ENCODE assay signal across 1 cellular context in the genomic region with DNA sequence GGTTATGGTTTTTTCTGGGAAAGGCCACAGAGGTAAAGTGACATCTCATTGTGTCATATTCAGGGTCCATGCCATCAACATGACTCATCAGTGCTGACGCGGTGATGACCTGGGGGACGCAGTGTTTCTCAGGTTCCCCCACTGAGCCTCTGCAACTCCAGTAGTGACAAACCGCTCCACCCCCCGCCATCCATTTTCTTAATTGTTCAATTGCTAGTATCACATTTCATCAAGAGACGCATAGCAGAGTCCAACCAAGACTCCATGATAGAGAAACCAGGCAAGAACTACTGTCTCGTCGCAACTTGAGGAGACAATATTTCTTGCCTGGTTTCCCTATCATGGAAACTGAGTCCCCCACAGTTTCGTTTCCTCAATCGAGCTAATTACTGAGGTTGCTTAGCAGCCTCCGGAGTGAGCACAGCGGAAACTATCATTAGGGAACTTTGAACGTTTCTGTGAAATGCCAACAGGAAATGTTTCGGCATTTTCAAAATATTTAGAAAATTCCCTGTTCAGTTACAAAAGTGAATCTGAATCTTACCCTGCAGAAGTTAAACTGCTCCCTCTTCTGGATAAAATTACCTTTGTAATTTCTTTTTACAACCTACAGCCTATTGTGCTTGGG.
A peak's percentile ranks its signal among the peaks of the same experiment; 100 is the strongest.
TF ChIP-seq lines count a peak whose summit lies in the region.

No MANE protein-coding gene starts in this region.

TF ChIP-seq in HEK293, 187 proteins besides CTCF, POLR2A, EP300 and RAD21 (continued from another document and continues in another):
- TF ChIP-seq, protein P1, sequence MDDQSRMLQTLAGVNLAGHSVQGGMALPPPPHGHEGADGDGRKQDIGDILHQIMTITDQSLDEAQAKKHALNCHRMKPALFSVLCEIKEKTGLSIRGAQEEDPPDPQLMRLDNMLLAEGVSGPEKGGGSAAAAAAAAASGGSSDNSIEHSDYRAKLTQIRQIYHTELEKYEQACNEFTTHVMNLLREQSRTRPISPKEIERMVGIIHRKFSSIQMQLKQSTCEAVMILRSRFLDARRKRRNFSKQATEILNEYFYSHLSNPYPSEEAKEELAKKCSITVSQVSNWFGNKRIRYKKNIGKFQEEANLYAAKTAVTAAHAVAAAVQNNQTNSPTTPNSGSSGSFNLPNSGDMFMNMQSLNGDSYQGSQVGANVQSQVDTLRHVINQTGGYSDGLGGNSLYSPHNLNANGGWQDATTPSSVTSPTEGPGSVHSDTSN (CRISPR knock-in tag; IDR thresholded peaks at IDR 0.05) = no peak
- TF ChIP-seq, protein P2, sequence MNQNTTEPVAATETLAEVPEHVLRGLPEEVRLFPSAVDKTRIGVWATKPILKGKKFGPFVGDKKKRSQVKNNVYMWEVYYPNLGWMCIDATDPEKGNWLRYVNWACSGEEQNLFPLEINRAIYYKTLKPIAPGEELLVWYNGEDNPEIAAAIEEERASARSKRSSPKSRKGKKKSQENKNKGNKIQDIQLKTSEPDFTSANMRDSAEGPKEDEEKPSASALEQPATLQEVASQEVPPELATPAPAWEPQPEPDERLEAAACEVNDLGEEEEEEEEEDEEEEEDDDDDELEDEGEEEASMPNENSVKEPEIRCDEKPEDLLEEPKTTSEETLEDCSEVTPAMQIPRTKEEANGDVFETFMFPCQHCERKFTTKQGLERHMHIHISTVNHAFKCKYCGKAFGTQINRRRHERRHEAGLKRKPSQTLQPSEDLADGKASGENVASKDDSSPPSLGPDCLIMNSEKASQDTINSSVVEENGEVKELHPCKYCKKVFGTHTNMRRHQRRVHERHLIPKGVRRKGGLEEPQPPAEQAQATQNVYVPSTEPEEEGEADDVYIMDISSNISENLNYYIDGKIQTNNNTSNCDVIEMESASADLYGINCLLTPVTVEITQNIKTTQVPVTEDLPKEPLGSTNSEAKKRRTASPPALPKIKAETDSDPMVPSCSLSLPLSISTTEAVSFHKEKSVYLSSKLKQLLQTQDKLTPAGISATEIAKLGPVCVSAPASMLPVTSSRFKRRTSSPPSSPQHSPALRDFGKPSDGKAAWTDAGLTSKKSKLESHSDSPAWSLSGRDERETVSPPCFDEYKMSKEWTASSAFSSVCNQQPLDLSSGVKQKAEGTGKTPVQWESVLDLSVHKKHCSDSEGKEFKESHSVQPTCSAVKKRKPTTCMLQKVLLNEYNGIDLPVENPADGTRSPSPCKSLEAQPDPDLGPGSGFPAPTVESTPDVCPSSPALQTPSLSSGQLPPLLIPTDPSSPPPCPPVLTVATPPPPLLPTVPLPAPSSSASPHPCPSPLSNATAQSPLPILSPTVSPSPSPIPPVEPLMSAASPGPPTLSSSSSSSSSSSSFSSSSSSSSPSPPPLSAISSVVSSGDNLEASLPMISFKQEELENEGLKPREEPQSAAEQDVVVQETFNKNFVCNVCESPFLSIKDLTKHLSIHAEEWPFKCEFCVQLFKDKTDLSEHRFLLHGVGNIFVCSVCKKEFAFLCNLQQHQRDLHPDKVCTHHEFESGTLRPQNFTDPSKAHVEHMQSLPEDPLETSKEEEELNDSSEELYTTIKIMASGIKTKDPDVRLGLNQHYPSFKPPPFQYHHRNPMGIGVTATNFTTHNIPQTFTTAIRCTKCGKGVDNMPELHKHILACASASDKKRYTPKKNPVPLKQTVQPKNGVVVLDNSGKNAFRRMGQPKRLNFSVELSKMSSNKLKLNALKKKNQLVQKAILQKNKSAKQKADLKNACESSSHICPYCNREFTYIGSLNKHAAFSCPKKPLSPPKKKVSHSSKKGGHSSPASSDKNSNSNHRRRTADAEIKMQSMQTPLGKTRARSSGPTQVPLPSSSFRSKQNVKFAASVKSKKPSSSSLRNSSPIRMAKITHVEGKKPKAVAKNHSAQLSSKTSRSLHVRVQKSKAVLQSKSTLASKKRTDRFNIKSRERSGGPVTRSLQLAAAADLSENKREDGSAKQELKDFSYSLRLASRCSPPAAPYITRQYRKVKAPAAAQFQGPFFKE (tag by site-specific recombination; IDR thresholded peaks at IDR 0.05; ENCODE audit: borderline replicate concordance) = no peak
- TF ChIP-seq ZNF76 (tag by site-specific recombination; IDR thresholded peaks at IDR 0.05; ENCODE audit: borderline replicate concordance, low read depth) (no peak), ZNF426 (tag by site-specific recombination; IDR thresholded peaks at IDR 0.05) (no peak), REST (tag by site-specific recombination; IDR thresholded peaks at IDR 0.05) (no peak), ZNF341 (tag by site-specific recombination; IDR thresholded peaks at IDR 0.05; ENCODE audit: low read depth) (no peak), ZNF629 (tag by site-specific recombination; IDR thresholded peaks at IDR 0.05) (peak; percentile 99), ZNF280C (tag by site-specific recombination; IDR thresholded peaks at IDR 0.05) (no peak), GLIS2 (tag by site-specific recombination; IDR thresholded peaks at IDR 0.05) (peak; percentile 58; the same call in 1 of the 2 replicates), ZNF624 (tag by site-specific recombination; IDR thresholded peaks at IDR 0.05) (no peak), BCL6B (tag by site-specific recombination; IDR thresholded peaks at IDR 0.05) (no peak), SALL2 (tag by site-specific recombination; IDR thresholded peaks at IDR 0.05; ENCODE audit: borderline replicate concordance) (no peak), ZNF37A (tag by site-specific recombination; IDR thresholded peaks at IDR 0.05) (no peak), ZNF184 (tag by site-specific recombination; IDR thresholded peaks at IDR 0.05) (no peak), KLF1 (tag by site-specific recombination; IDR thresholded peaks at IDR 0.05) (0 out of 2 replicates have a peak, but pooled peaks have one; percentile 25), KLF8 (tag by site-specific recombination; IDR thresholded peaks at IDR 0.05) (peak; percentile 66), ZNF266 (tag by site-specific recombination; IDR thresholded peaks at IDR 0.05; ENCODE audit: low read depth) (no peak), ZNF350 (tag by site-specific recombination; IDR thresholded peaks at IDR 0.05) (no peak), ZNF274 (IDR thresholded peaks at IDR 0.05; ENCODE audit: low read length) (no peak), ZNF274 (tag by site-specific recombination; IDR thresholded peaks at IDR 0.05; ENCODE audit: borderline replicate concordance) (no peak), SP7 (tag by site-specific recombination; IDR thresholded peaks at IDR 0.05) (peak; percentile 90), ZNF600 (tag by site-specific recombination; IDR thresholded peaks at IDR 0.05) (peak; percentile 85), GLI4 (tag by site-specific recombination; IDR thresholded peaks at IDR 0.05) (no peak), ZNF747 (tag by site-specific recombination; IDR thresholded peaks at IDR 0.05) (no peak), ZFP37 (tag by site-specific recombination; IDR thresholded peaks at IDR 0.05) (no peak), ZNF157 (tag by site-specific recombination; IDR thresholded peaks at IDR 0.05) (no peak)
- TF ChIP-seq, protein P3, sequence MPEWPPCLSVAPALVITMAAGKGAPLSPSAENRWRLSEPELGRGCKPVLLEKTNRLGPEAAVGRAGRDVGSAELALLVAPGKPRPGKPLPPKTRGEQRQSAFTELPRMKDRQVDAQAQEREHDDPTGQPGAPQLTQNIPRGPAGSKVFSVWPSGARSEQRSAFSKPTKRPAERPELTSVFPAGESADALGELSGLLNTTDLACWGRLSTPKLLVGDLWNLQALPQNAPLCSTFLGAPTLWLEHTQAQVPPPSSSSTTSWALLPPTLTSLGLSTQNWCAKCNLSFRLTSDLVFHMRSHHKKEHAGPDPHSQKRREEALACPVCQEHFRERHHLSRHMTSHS (tag by site-specific recombination; IDR thresholded peaks at IDR 0.05) = no peak
- TF ChIP-seq, protein P4, sequence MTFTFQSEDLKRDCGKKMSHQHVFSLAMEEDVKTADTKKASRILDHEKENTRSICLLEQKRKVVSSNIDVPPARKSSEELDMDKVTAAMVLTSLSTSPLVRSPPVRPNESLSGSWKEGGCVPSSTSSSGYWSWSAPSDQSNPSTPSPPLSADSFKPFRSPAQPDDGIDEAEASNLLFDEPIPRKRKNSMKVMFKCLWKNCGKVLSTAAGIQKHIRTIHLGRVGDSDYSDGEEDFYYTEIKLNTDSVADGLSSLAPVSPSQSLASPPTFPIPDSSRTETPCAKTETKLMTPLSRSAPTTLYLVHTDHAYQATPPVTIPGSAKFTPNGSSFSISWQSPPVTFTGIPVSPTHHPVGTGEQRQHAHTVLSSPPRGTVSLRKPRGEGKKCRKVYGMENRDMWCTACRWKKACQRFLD (tag by site-specific recombination; IDR thresholded peaks at IDR 0.05) = no peak
- TF ChIP-seq, protein P5, sequence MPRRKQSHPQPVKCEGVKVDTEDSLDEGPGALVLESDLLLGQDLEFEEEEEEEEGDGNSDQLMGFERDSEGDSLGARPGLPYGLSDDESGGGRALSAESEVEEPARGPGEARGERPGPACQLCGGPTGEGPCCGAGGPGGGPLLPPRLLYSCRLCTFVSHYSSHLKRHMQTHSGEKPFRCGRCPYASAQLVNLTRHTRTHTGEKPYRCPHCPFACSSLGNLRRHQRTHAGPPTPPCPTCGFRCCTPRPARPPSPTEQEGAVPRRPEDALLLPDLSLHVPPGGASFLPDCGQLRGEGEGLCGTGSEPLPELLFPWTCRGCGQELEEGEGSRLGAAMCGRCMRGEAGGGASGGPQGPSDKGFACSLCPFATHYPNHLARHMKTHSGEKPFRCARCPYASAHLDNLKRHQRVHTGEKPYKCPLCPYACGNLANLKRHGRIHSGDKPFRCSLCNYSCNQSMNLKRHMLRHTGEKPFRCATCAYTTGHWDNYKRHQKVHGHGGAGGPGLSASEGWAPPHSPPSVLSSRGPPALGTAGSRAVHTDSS (tag by site-specific recombination; IDR thresholded peaks at IDR 0.05) = no peak
- TF ChIP-seq, protein P6, sequence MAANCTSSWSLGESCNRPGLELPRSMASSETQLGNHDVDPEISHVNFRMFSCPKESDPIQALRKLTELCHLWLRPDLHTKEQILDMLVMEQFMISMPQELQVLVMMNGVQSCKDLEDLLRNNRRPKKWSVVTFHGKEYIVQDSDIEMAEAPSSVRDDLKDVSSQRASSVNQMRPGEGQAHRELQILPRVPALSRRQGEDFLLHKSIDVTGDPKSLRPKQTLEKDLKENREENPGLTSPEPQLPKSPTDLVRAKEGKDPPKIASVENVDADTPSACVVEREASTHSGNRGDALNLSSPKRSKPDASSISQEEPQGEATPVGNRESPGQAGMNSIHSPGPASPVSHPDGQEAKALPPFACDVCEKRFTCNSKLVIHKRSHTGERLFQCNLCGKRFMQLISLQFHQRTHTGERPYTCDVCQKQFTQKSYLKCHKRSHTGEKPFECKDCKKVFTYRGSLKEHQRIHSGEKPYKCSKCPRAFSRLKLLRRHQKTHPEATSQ (tag by site-specific recombination; IDR thresholded peaks at IDR 0.05) = no peak
- TF ChIP-seq, protein P7, sequence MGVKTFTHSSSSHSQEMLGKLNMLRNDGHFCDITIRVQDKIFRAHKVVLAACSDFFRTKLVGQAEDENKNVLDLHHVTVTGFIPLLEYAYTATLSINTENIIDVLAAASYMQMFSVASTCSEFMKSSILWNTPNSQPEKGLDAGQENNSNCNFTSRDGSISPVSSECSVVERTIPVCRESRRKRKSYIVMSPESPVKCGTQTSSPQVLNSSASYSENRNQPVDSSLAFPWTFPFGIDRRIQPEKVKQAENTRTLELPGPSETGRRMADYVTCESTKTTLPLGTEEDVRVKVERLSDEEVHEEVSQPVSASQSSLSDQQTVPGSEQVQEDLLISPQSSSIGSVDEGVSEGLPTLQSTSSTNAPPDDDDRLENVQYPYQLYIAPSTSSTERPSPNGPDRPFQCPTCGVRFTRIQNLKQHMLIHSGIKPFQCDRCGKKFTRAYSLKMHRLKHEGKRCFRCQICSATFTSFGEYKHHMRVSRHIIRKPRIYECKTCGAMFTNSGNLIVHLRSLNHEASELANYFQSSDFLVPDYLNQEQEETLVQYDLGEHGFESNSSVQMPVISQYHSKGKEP (tag by site-specific recombination; IDR thresholded peaks at IDR 0.05) = no peak
